ENCODE assay signal across 19 cellular contexts in the genomic region with DNA sequence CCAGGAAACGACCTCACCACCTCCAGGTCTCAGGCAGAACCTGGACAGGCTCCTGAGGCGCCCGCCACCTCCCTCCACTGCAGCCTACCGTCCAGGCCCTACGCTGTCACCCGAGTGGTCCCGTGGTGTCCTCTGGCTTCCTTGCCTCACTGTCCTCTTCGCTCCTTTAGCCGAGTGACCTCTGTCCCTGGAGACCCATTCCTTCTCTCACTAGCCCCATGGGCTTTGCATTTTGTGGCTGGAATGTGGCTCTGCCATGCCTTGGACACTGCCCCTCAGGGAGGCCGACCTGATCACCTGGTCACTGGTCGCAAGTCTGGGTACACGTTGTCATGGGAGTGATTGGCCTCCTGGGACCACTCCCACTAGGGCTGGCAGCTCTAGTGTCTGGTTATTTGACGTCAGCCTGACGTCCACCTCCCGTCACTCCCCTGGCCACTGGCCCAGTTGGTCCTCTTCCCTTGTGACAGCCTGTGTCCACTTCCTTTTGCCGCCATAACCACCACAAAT. TPM values are rescaled to one million over a fixed set of nuclear protein-coding genes. Genes with fewer than 3 reads are reported as not detected.
A peak's percentile ranks its signal among the peaks of the same experiment; 100 is the strongest.
DNase-seq lines count a peak whose midpoint lies in the region; ATAC-seq, FAIRE-seq and TF ChIP-seq lines count a peak whose summit lies in the region.
"Had no signal": no experiment of that assay in that cellular context is flagged by ENCODE, and none has a peak within 500 bp of the region (broad histone marks: within the 10 kb centered on the region; RNA-seq: fewer than 3 reads in every experiment).

No MANE protein-coding gene starts in this region.

- no peak for TF ChIP-seq RAD21 in H1 (IDR thresholded peaks at IDR 0.05 in 1 of 2, conservative IDR thresholded peaks at IDR 0.05 in 1 of 2; ENCODE audit: low read depth in 2 of 2, low read length in 2 of 2)

- no peak overlapping the region for H3K56ac ChIP-seq in H1 (replicated peaks; ENCODE audit: insufficient read length, low read depth, low read length)

- H3K4me1 Mint-ChIP-seq in stimulated activated memory B cell treated with anti-CD40 and anti-IgM and Interleukin-4, amounts not matched to agents 10 μg/mL and 1 μg/mL and 100 μg/mL, for 72 hours, result peaks cover 52% of the 10 kb centered on the region

- no peak overlapping the region for H3K9ac ChIP-seq in H1 (replicated peaks in 1 of 4; ENCODE audit: extremely low read depth in 1 of 4, low read depth in 3 of 4, low read length in 3 of 4)

- CTCF ChIA-PET in H1 (lab: Charles Lee; ENCODE audit: partially characterized antibody), result interaction anchor here (0.6 to 2.7 kb wide), 3 partner anchors 30 to 459 kb away, joined by 3 to 11 read pairs (median 3); no protein-coding TSS in a partner anchor

- H3K27ac Mint-ChIP-seq in activated naive CD4-positive, alpha-beta T cell treated with anti-CD3 and anti-CD28 coated beads, Interleukin-2, amount 50 U/mL, for 72 hours, result peak overlapping the region; percentile 55 to 62
- peak overlapping the region; percentile 44 for H3K27ac Mint-ChIP-seq in stimulated activated memory B cell treated with anti-CD40 and anti-IgM and Interleukin-4, amounts not matched to agents 10 μg/mL and 1 μg/mL and 100 μg/mL, for 72 hours
- H3K27ac Mint-ChIP-seq: activated T-helper 2 cell treated with anti-CD3 and anti-CD28 coated beads, Interferon-gamma antibody, Interleukin-2, Interleukin-4, amounts not matched to agents 10 μg/mL and 5 μg/mL and 100 μg/mL, durations not matched to agents 14 hours and 24 hours and 36 hours; dendritic cell treated with granulocyte-macrophage colony-stimulating factor and Interleukin-4, amounts not matched to agents 40 ng/mL and 50 ng/mL, for 4 days had no signal

- H2BK5ac ChIP-seq in H1 (ENCODE audit: low read depth, low read length), result no peak overlapping the region

- no peak overlapping the region for H2AFZ ChIP-seq in H1 (ENCODE audit: low read length)

- no peak overlapping the region for H3K23ac ChIP-seq in H1 (ENCODE audit: insufficient read length)

- H3K4me3 Mint-ChIP-seq in stimulated activated memory B cell treated with anti-CD40 and anti-IgM and Interleukin-4, amounts not matched to agents 10 μg/mL and 1 μg/mL and 100 μg/mL, for 72 hours, result no peak overlapping the region
- H3K4me3 Mint-ChIP-seq: dendritic cell treated with granulocyte-macrophage colony-stimulating factor and Interleukin-4, amounts not matched to agents 40 ng/mL and 50 ng/mL, for 4 days had no signal

- no peak overlapping the region for H2BK20ac ChIP-seq in H1 (ENCODE audit: low read length)

- H3K9me3 Mint-ChIP-seq in activated naive CD4-positive, alpha-beta T cell treated with anti-CD3 and anti-CD28 coated beads, Interleukin-2, amount 50 U/mL, for 72 hours, result no peaks in the 10 kb centered on the region
- H3K9me3 Mint-ChIP-seq in stimulated activated memory B cell treated with anti-CD40 and anti-IgM and Interleukin-4, amounts not matched to agents 10 μg/mL and 1 μg/mL and 100 μg/mL, for 72 hours, result no peaks in the 10 kb centered on the region
- H3K9me3 Mint-ChIP-seq: activated T-helper 2 cell treated with anti-CD3 and anti-CD28 coated beads, Interferon-gamma antibody, Interleukin-2, Interleukin-4, amounts not matched to agents 10 μg/mL and 5 μg/mL and 100 μg/mL, durations not matched to agents 14 hours and 24 hours and 36 hours; dendritic cell treated with granulocyte-macrophage colony-stimulating factor and Interleukin-4, amounts not matched to agents 40 ng/mL and 50 ng/mL, for 4 days had no signal

- no peak overlapping the region for H3K18ac ChIP-seq in H1 (ENCODE audit: extremely low read depth, low read length)

- no peak for TF ChIP-seq EP300 in H1 (IDR thresholded peaks at IDR 0.05; ENCODE audit: borderline replicate concordance in 1 of 2, low read depth in 2 of 2, low read length in 2 of 2)

- peaks cover 0 to 9% of the 10 kb centered on the region in 2 experiments for H4K20me1 ChIP-seq in H1 (replicated peaks in 1 of 2; ENCODE audit: control insufficient read depth in 1 of 2, insufficient read depth in 2 of 2, low read length in 2 of 2)

- 0 out of 2 replicates have a peak, but pooled peaks cover 2% of the 10 kb centered on the region for H3K79me1 ChIP-seq in H1 (ENCODE audit: low read depth, low read length)

- FAIRE-seq in H1 (lab: Jason Lieb, UNC), result no peak
- FAIRE-seq: endothelial cell of umbilical vein had no signal

- no peaks in the 10 kb centered on the region for H3K23me2 ChIP-seq in H1 (ENCODE audit: low read depth, low read length)

- no peak overlapping the region for H4K5ac ChIP-seq in H1 (ENCODE audit: insufficient read length, low read depth, low read length)

- POLR2A ChIA-PET in H1 (lab: Charles Lee; ENCODE audit: partially characterized antibody), result interaction anchor here (1.3 kb wide), 1 partner anchor 9 kb away, joined by 6 read pairs; no protein-coding TSS in a partner anchor

- no peak for TF ChIP-seq CTCF in H1 (IDR thresholded peaks at IDR 0.05; ENCODE audit: control extremely low read depth in 1 of 3, insufficient read depth in 1 of 3, low read depth in 1 of 3, low read length in 3 of 3)

- H3K27me3 ChIP-seq in H1 (replicated peaks in 1 of 4; ENCODE audit: control insufficient read depth in 3 of 4, extremely low read depth in 1 of 4, insufficient read depth in 3 of 4, low read length in 3 of 4), result peaks cover 0 to 17% (median 7%) of the 10 kb centered on the region in 4 experiments; a peak in 6 of 7 replicates
- H3K27me3 ChIP-seq: gastroesophageal sphincter, SJCRH30 had no signal

- H3K79me2 ChIP-seq in H1 (ENCODE audit: control insufficient read depth in 1 of 2, insufficient read depth in 2 of 2, low read length in 2 of 2), result no peaks in the 10 kb centered on the region

- H3K4me2 ChIP-seq in H1 (ENCODE audit: insufficient read depth in 1 of 2, low read depth in 2 of 2, low read length in 2 of 2), result no peak overlapping the region

- no peak overlapping the region for H3K27ac ChIP-seq in H1 (ENCODE audit: low read depth, low read length)
- H3K27ac ChIP-seq: gastroesophageal sphincter, SJCRH30 had no signal

- no peaks in the 10 kb centered on the region for H3K27me3 Mint-ChIP-seq in stimulated activated memory B cell treated with anti-CD40 and anti-IgM and Interleukin-4, amounts not matched to agents 10 μg/mL and 1 μg/mL and 100 μg/mL, for 72 hours
- H3K27me3 Mint-ChIP-seq: dendritic cell treated with granulocyte-macrophage colony-stimulating factor and Interleukin-4, amounts not matched to agents 40 ng/mL and 50 ng/mL, for 4 days had no signal

- no peak overlapping the region for H3K4me3 ChIP-seq in H1 (ENCODE audit: extremely low read depth in 1 of 4, insufficient read depth in 2 of 4, low read depth in 3 of 4, low read length in 4 of 4)
- H3K4me3 ChIP-seq: gastroesophageal sphincter, SJCRH30 had no signal

- 0 out of 2 replicates have a peak overlapping the region, but pooled peaks have one; percentile 11 for H2BK12ac ChIP-seq in H1 (ENCODE audit: low read depth, low read length)

- H4K91ac ChIP-seq in H1 (replicated peaks; ENCODE audit: insufficient read length, low read length), result no peak overlapping the region

- H2BK15ac ChIP-seq in H1 (ENCODE audit: low read length), result peak overlapping the region; percentile 53; the same call in 1 of the 2 replicates

- no peaks in the 10 kb centered on the region for H3K4me1 ChIP-seq in H1 (replicated peaks in 1 of 4; ENCODE audit: control insufficient read depth in 3 of 4, insufficient read depth in 4 of 4, low read length in 3 of 4)
- H3K4me1 ChIP-seq: gastroesophageal sphincter, SJCRH30 had no signal

- H4K8ac ChIP-seq in H1 (ENCODE audit: extremely low read depth, insufficient read depth, low read length), result no peak overlapping the region

- H2AK5ac ChIP-seq in H1 (ENCODE audit: low read depth, low read length), result peak overlapping the region; percentile 17; the same call in 1 of the 2 replicates

- H3K4ac ChIP-seq in H1 (replicated peaks; ENCODE audit: insufficient read length, low read depth, low read length), result no peak overlapping the region

- 87% methylated on average over 16 of the region's 16 CpGs; no CpG with 5 or more reads in 1 of the 2 experiments for WGBS in H1 (ENCODE audit: extremely low coverage in 1 of 2, insufficient coverage in 1 of 2, insufficient read length in 1 of 2, insufficient replicate concordance in 2 of 2, low coverage in 1 of 2, low lambda C conversion rate in 2 of 2, missing lambda C conversion rate in 1 of 2), 2 experiments

- no peak for TF ChIP-seq POLR2A in H1 (IDR thresholded peaks at IDR 0.05; ENCODE audit: control extremely low read depth in 1 of 2, low read depth in 2 of 2, low read length in 2 of 2)

- H3K9me3 ChIP-seq in H1 (ENCODE audit: insufficient read depth in 2 of 2, low read depth in 1 of 2, low read length in 1 of 2), result no peaks in the 10 kb centered on the region
- H3K9me3 ChIP-seq: gastroesophageal sphincter, SJCRH30 had no signal

- no peak overlapping the region for H2BK120ac ChIP-seq in H1 (replicated peaks; ENCODE audit: low read depth, low read length)

- DNase-seq in activated naive CD4-positive, alpha-beta T cell treated with anti-CD3 and anti-CD28 coated beads, Interleukin-2, amount 50 U/mL, for 72 hours (ENCODE audit: low spot score in 2 of 2), result no peak
- DNase-seq in activated naive CD4-positive, alpha-beta T cell treated with anti-CD3 and anti-CD28 coated beads, Interleukin-2, amount 50 U/mL, for 16 hours, result no peak
- DNase-seq in H1 (ENCODE audit: low read depth in 1 of 2, low spot score in 2 of 2) (no peak), hepatic stellate cell (ENCODE audit: low spot score) (peak; percentile 44), RKO (ENCODE audit: low spot score) (no peak), HuH-7.5 (ENCODE audit: low spot score) (no peak)
- DNase-seq: activated CD4-positive, alpha-beta T cell treated with anti-CD3 and anti-CD28 coated beads for 48 hours; COR-L47; NCI-H1417; NCI-H2171 treated with DMSO at 0.1 percent for 48 hours; NCI-H69; SJCRH30; stimulated activated CD4-positive, alpha-beta T cell treated with anti-CD3 and anti-CD28 coated beads, Interleukin-12 subunit alpha, Interleukin-12 subunit beta, amount 100 ng/mL, for 4 hours had no signal

- H3K36me3 Mint-ChIP-seq in activated naive CD4-positive, alpha-beta T cell treated with anti-CD3 and anti-CD28 coated beads, Interleukin-2, amount 50 U/mL, for 72 hours, result no peaks in the 10 kb centered on the region
- peaks cover 36% of the 10 kb centered on the region for H3K36me3 Mint-ChIP-seq in stimulated activated memory B cell treated with anti-CD40 and anti-IgM and Interleukin-4, amounts not matched to agents 10 μg/mL and 1 μg/mL and 100 μg/mL, for 72 hours

- H3K14ac ChIP-seq in H1 (ENCODE audit: insufficient read length), result no peak overlapping the region

- ATAC-seq in activated naive CD4-positive, alpha-beta T cell treated with anti-CD3 and anti-CD28 coated beads, Interleukin-2, amount 50 U/mL, for 72 hours, result no peak
- ATAC-seq in stimulated activated memory B cell treated with anti-CD40 and anti-IgM and Interleukin-4, amounts not matched to agents 10 μg/mL and 1 μg/mL and 100 μg/mL, for 72 hours, result no peak
- no peak for ATAC-seq in GM18519 (IDR thresholded peaks at IDR 0.05; ENCODE audit: low FRiP score, unreplicated experiment)
- ATAC-seq: gastroesophageal sphincter had no signal

- H3K36me3 ChIP-seq in H1 (ENCODE audit: control insufficient read depth in 2 of 4, insufficient read depth in 4 of 4, low read length in 3 of 4), result no peaks in the 10 kb centered on the region
- H3K36me3 ChIP-seq: SJCRH30 had no signal

RNA-seq across cellular contexts. Expression of a gene that starts 17.9 kb away (rescaled TPM):
- total RNA-seq in activated naive CD4-positive, alpha-beta T cell treated with anti-CD3 and anti-CD28 coated beads, Interleukin-2, amount 50 U/mL, for 72 hours, result 10 to 100 TPM; 15.1 to 19.2 TPM
- total RNA-seq in H1 (2021; fragmentation: NEBNext Ultra II Directional; extraction: Animal tissue kit (Norgen Biotek cat#: 25700)), result 4.1 and 6.2 TPM in 2 replicates
- 5.9 and 10.5 TPM in 2 replicates for polyA plus RNA-seq in H1 (2011; rRNA removed)
- polyA plus RNA-seq in H1 (2011; cell fraction: cytosol; rRNA removed), result 8.0 TPM
- polyA plus RNA-seq in H1 (2011; cell fraction: nucleus; rRNA removed), result 23.0 TPM
- polyA plus RNA-seq in H1 (2012, experiment 1 of 2), result 5.2 to 8.6 TPM (median 7.7 TPM) in 4 replicates
- polyA plus RNA-seq in H1 (2012, experiment 2 of 2), result 7.8 TPM
- polyA plus RNA-seq in H1 (2013, experiment 1 of 2), result 5.2 TPM
- 4.3 TPM for polyA plus RNA-seq in H1 (2013, experiment 2 of 2)
- polyA minus RNA-seq in H1 (2011; rRNA and poly(A)+ RNA removed), result 3.4 and 6.9 TPM in 2 replicates
- 3.6 TPM for polyA minus RNA-seq in H1 (2011; cell fraction: cytosol; rRNA and poly(A)+ RNA removed)
- polyA minus RNA-seq in H1 (2011; cell fraction: nucleus; rRNA and poly(A)+ RNA removed), result 5.3 TPM

RNA-seq across cellular contexts. Expression of a gene that starts 48.3 kb away (rescaled TPM):
- 10 to 100 TPM; 22.4 to 34.8 TPM for total RNA-seq in activated naive CD4-positive, alpha-beta T cell treated with anti-CD3 and anti-CD28 coated beads, Interleukin-2, amount 50 U/mL, for 72 hours
- 68.3 and 73.7 TPM in 2 replicates for total RNA-seq in H1 (2021; fragmentation: NEBNext Ultra II Directional; extraction: Animal tissue kit (Norgen Biotek cat#: 25700))
- 67.1 and 87.0 TPM in 2 replicates for polyA plus RNA-seq in H1 (2011; rRNA removed)
- polyA plus RNA-seq in H1 (2011; cell fraction: cytosol; rRNA removed), result 81.6 TPM
- 85.0 TPM for polyA plus RNA-seq in H1 (2011; cell fraction: nucleus; rRNA removed)
- 64.7 to 67.4 TPM (median 66.0 TPM) in 4 replicates for polyA plus RNA-seq in H1 (2012, experiment 1 of 2)
- 71.8 TPM for polyA plus RNA-seq in H1 (2012, experiment 2 of 2)
- 29.2 TPM for polyA plus RNA-seq in H1 (2013, experiment 1 of 2)
- 30.1 TPM for polyA plus RNA-seq in H1 (2013, experiment 2 of 2)
- polyA minus RNA-seq in H1 (2011; rRNA and poly(A)+ RNA removed), result 70.4 and 79.2 TPM in 2 replicates
- 56.6 TPM for polyA minus RNA-seq in H1 (2011; cell fraction: cytosol; rRNA and poly(A)+ RNA removed)
- polyA minus RNA-seq in H1 (2011; cell fraction: nucleus; rRNA and poly(A)+ RNA removed), result 44.6 TPM

RNA-seq across cellular contexts. Expression of a gene that starts 48.4 kb away (rescaled TPM):
- total RNA-seq in activated naive CD4-positive, alpha-beta T cell treated with anti-CD3 and anti-CD28 coated beads, Interleukin-2, amount 50 U/mL, for 72 hours, result 100 to 1,000 TPM; 119 to 248 TPM
- 106 and 114 TPM in 2 replicates for total RNA-seq in H1 (2021; fragmentation: NEBNext Ultra II Directional; extraction: Animal tissue kit (Norgen Biotek cat#: 25700))
- 57.7 and 76.6 TPM in 2 replicates for polyA plus RNA-seq in H1 (2011; rRNA removed)
- polyA plus RNA-seq in H1 (2011; cell fraction: cytosol; rRNA removed), result 111 TPM
- polyA plus RNA-seq in H1 (2011; cell fraction: nucleus; rRNA removed), result 292 TPM
- polyA plus RNA-seq in H1 (2012, experiment 1 of 2), result 78.9 to 101 TPM (median 93.9 TPM) in 4 replicates
- polyA plus RNA-seq in H1 (2012, experiment 2 of 2), result 16.4 TPM
- 104 TPM for polyA plus RNA-seq in H1 (2013, experiment 1 of 2)
- 87.0 TPM for polyA plus RNA-seq in H1 (2013, experiment 2 of 2)
- 45.0 and 55.2 TPM in 2 replicates for polyA minus RNA-seq in H1 (2011; rRNA and poly(A)+ RNA removed)
- 33.8 TPM for polyA minus RNA-seq in H1 (2011; cell fraction: cytosol; rRNA and poly(A)+ RNA removed)
- 74.1 TPM for polyA minus RNA-seq in H1 (2011; cell fraction: nucleus; rRNA and poly(A)+ RNA removed)

RNA-seq across cellular contexts. Expression of a gene that starts 56.6 kb away (rescaled TPM):
- total RNA-seq in activated naive CD4-positive, alpha-beta T cell treated with anti-CD3 and anti-CD28 coated beads, Interleukin-2, amount 50 U/mL, for 72 hours, result 10 to 100 TPM; 22.9 to 28.2 TPM
- total RNA-seq in H1 (2021; fragmentation: NEBNext Ultra II Directional; extraction: Animal tissue kit (Norgen Biotek cat#: 25700)), result 41.9 and 47.8 TPM in 2 replicates
- 103 and 153 TPM in 2 replicates for polyA plus RNA-seq in H1 (2011; rRNA removed)
- polyA plus RNA-seq in H1 (2011; cell fraction: cytosol; rRNA removed), result 80.8 TPM
- 202 TPM for polyA plus RNA-seq in H1 (2011; cell fraction: nucleus; rRNA removed)
- 26.3 to 50.2 TPM (median 47.7 TPM) in 4 replicates for polyA plus RNA-seq in H1 (2012, experiment 1 of 2)
- 46.4 TPM for polyA plus RNA-seq in H1 (2012, experiment 2 of 2)
- 62.3 TPM for polyA plus RNA-seq in H1 (2013, experiment 1 of 2)
- polyA plus RNA-seq in H1 (2013, experiment 2 of 2), result 53.9 TPM
- 46.0 and 81.2 TPM in 2 replicates for polyA minus RNA-seq in H1 (2011; rRNA and poly(A)+ RNA removed)
- 40.2 TPM for polyA minus RNA-seq in H1 (2011; cell fraction: cytosol; rRNA and poly(A)+ RNA removed)
- 34.3 TPM for polyA minus RNA-seq in H1 (2011; cell fraction: nucleus; rRNA and poly(A)+ RNA removed)
